In genomic region chr5:35788724-35789123, GRCh38 we compare ENCODE assay signal across 18 cellular contexts.
DNase-seq lines count a peak whose midpoint lies in the region; ATAC-seq and TF ChIP-seq lines count a peak whose summit lies in the region.
"Had no signal": no experiment of that assay in that cellular context is flagged by ENCODE, and none has a peak within 500 bp of the region (broad histone marks: within the 10 kb centered on the region; RNA-seq: fewer than 3 reads in every experiment).

No MANE protein-coding gene starts in this region.

- intact Hi-C loops in heart left ventricle (cut with DNase I) = no loop called here
- intact Hi-C loops in cardiac septum (cut with DNase I) = no loop called here
- intact Hi-C loops in activated T-helper 1 cell treated with anti-CD3 and anti-CD28 coated beads, Interleukin-12 subunit alpha, Interleukin-12 subunit beta, Interleukin-2, Interleukin-4 antibody, amounts not matched to agents 30 ng/mL and 10 ng/mL and 1 ng/mL, durations not matched to agents 14 hours and 24 hours and 36 hours (cut with micrococcal nuclease) = no loop called here
- intact Hi-C loops in spleen (cut with DNase I; ENCODE audit: low total_unique reads) = no loop called here

- H3K4me3 ChIP-seq in heart left ventricle (no peak overlapping the region), spleen (no peak overlapping the region), coronary artery (no peak overlapping the region)

- peak in 3 of 4 donors; percentile 29 to 76 (median 62) for ATAC-seq in heart left ventricle
- peak; percentile 53 for ATAC-seq in left lobe of liver
- ATAC-seq in GM21360 (IDR thresholded peaks at IDR 0.05; ENCODE audit: unreplicated experiment) = no peak

- no peak overlapping the region for H3K27ac Mint-ChIP-seq in activated T-helper 1 cell treated with anti-CD3 and anti-CD28 coated beads, Interleukin-12 subunit alpha, Interleukin-12 subunit beta, Interleukin-2, Interleukin-4 antibody, amounts not matched to agents 30 ng/mL and 10 ng/mL and 1 ng/mL, durations not matched to agents 14 hours and 24 hours and 36 hours

- H3K9me3 Mint-ChIP-seq in activated T-helper 1 cell treated with anti-CD3 and anti-CD28 coated beads, Interleukin-12 subunit alpha, Interleukin-12 subunit beta, Interleukin-2, Interleukin-4 antibody, amounts not matched to agents 30 ng/mL and 10 ng/mL and 1 ng/mL, durations not matched to agents 14 hours and 24 hours and 36 hours = no peaks in the 10 kb centered on the region

- H3K4me1 ChIP-seq in heart left ventricle (peaks cover 0 to 9% (median 0%) of the 10 kb centered on the region in 12 donors), spleen (peaks cover 0 to 26% (median 14%) of the 10 kb centered on the region in 6 donors)
- H3K4me1 ChIP-seq: Caco-2 had no signal

- H3K36me3 Mint-ChIP-seq in activated T-helper 1 cell treated with anti-CD3 and anti-CD28 coated beads, Interleukin-12 subunit alpha, Interleukin-12 subunit beta, Interleukin-2, Interleukin-4 antibody, amounts not matched to agents 30 ng/mL and 10 ng/mL and 1 ng/mL, durations not matched to agents 14 hours and 24 hours and 36 hours (ENCODE audit: low read depth) = peaks cover 5% of the 10 kb centered on the region

- TF ChIP-seq POLR2A in heart left ventricle (IDR thresholded peaks at IDR 0.05) = no peak
- TF ChIP-seq POLR2A in spleen (IDR thresholded peaks at IDR 0.05) = no peak

- H3K4me3 Mint-ChIP-seq in activated T-helper 1 cell treated with anti-CD3 and anti-CD28 coated beads, Interleukin-12 subunit alpha, Interleukin-12 subunit beta, Interleukin-2, Interleukin-4 antibody, amounts not matched to agents 30 ng/mL and 10 ng/mL and 1 ng/mL, durations not matched to agents 14 hours and 24 hours and 36 hours = peak overlapping the region; percentile 3

- H3K27me3 ChIP-seq in heart left ventricle (no peaks in the 10 kb centered on the region), spleen (replicated peaks in 1 of 7) (no peaks in the 10 kb centered on the region)

- WGBS in heart left ventricle, 4 donors = 55 to 71% (median 61%) methylated on average over 4 of the region's 4 CpGs
- 57 to 67% (median 58%) methylated on average over 4 of the region's 4 CpGs for WGBS in spleen, 5 donors

- H3K9me3 ChIP-seq in heart left ventricle (no peaks in the 10 kb centered on the region), spleen (no peaks in the 10 kb centered on the region)
- H3K9me3 ChIP-seq: Caco-2 had no signal

- no peaks in the 10 kb centered on the region for H3K36me3 ChIP-seq in heart left ventricle
- no peaks in the 10 kb centered on the region for H3K36me3 ChIP-seq in spleen

- DNase-seq in heart left ventricle (peak in 2 of 5 donors; percentile 19 to 24), cardiac septum (ENCODE audit: low spot score) (no peak), left lobe of liver (ENCODE audit: low spot score) (no peak), spleen (no peak), coronary artery (ENCODE audit: low spot score) (no peak), NCI-H2227 (lab: John Stamatoyannopoulos, UW; ENCODE audit: unreplicated experiment) (no peak)
- DNase-seq in activated T-helper 1 cell treated with anti-CD3 and anti-CD28 coated beads, Interleukin-12 subunit alpha, Interleukin-12 subunit beta, Interleukin-2, Interleukin-4 antibody, amounts not matched to agents 30 ng/mL and 10 ng/mL and 1 ng/mL, durations not matched to agents 14 hours and 24 hours and 36 hours (ENCODE audit: low spot score) = no peak
- DNase-seq: Caco-2, KBM-7, MV-4-11, NCI-H1417, NCI-H2029, NCI-H2171, NCI-H446 treated with DMSO at 0.1 percent for 48 hours, NCI-H774 had no signal

- H3K27ac ChIP-seq in heart left ventricle = peak overlapping the region in 10 of 12 donors; percentile 16 to 64 (median 40)
- peak overlapping the region; percentile 6 to 76 (median 70) for H3K27ac ChIP-seq in spleen
- peak overlapping the region in 1 of 2 donors; percentile 11 for H3K27ac ChIP-seq in coronary artery
- H3K27ac ChIP-seq: C4-2B, RWPE1 had no signal

- no peaks in the 10 kb centered on the region for H3K27me3 Mint-ChIP-seq in activated T-helper 1 cell treated with anti-CD3 and anti-CD28 coated beads, Interleukin-12 subunit alpha, Interleukin-12 subunit beta, Interleukin-2, Interleukin-4 antibody, amounts not matched to agents 30 ng/mL and 10 ng/mL and 1 ng/mL, durations not matched to agents 14 hours and 24 hours and 36 hours (ENCODE audit: insufficient read depth)

- peaks cover 90% of the 10 kb centered on the region for H3K4me1 Mint-ChIP-seq in activated T-helper 1 cell treated with anti-CD3 and anti-CD28 coated beads, Interleukin-12 subunit alpha, Interleukin-12 subunit beta, Interleukin-2, Interleukin-4 antibody, amounts not matched to agents 30 ng/mL and 10 ng/mL and 1 ng/mL, durations not matched to agents 14 hours and 24 hours and 36 hours (ENCODE audit: low read depth)

- TF ChIP-seq CTCF in heart left ventricle (IDR thresholded peaks at IDR 0.05) (no peak), spleen (IDR thresholded peaks at IDR 0.05 in 8 of 11, conservative IDR thresholded peaks at IDR 0.05 in 3 of 11) (no peak), coronary artery (IDR thresholded peaks at IDR 0.05) (no peak)
